ENCODE assay signal across 1 cellular context in the genomic region with DNA sequence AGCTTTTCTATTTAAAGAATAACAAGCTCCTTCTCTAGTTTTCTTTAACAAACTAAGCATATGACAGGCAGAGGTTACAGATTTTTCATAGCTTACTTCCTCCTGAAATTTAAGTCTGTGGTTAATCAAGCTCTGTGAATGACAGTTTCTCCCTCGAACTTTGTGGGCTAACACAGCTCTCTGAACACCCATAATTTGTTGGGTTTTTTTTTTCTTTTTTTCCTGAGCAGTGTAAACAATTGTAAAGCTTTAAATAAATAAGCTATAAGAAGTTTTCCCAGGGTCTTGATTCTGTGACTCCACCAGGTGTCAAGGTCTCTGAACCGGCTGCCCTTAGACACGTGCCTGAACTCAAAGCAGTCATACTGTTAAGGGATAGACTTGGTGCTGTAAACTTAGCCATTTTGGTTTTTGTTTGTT.
TF ChIP-seq lines count a peak whose summit lies in the region.

No MANE protein-coding gene starts in this region.

TF ChIP-seq in GM12878, 131 proteins besides CTCF, POLR2A, EP300 and RAD21 (continued from another document):
- TF ChIP-seq BHLHE40 (IDR thresholded peaks at IDR 0.05; ENCODE audit: borderline replicate concordance in 1 of 2, low read depth in 2 of 2, low read length in 1 of 2) (peak; percentile 69 to 79; a peak in 3 of 4 replicates), ATF7 (IDR thresholded peaks at IDR 0.05; ENCODE audit: low read depth) (0 out of 2 replicates have a peak, but pooled peaks have one; percentile 18), JUNB (IDR thresholded peaks at IDR 0.05) (0 out of 2 replicates have a peak, but pooled peaks have one; percentile 26), FOXK2 (IDR thresholded peaks at IDR 0.05) (no peak)
TF ChIP-seq in GM12878: peak in this region for 13.
